Comparison of ENCODE assay signal across 17 cellular contexts in the genomic region with DNA sequence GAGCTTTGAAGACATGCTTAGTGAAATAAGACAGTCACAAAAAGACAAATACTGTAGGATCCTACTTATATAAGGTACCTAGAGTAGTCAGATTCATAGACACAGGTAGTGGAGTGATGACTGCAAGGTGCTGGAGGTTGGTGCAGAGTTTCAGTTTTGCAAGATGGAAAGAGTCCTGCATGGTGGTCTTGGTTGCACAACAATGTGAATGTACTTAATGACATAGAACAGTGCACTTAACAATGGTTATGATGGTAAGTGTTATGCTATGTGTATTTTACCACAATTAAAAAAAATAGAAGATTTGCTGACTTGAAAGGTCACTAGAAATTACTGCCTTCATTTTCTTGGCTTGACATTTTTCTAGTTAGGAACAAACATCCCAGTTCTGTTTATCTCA. TPM values are rescaled to one million over a fixed set of nuclear protein-coding genes. Genes with fewer than 3 reads are reported as not detected.
A peak's percentile ranks its signal among the peaks of the same experiment; 100 is the strongest.
DNase-seq lines count a peak whose midpoint lies in the region; ATAC-seq and TF ChIP-seq lines count a peak whose summit lies in the region.
"Had no signal": no experiment of that assay in that cellular context is flagged by ENCODE, and none has a peak within 500 bp of the region (broad histone marks: within the 10 kb centered on the region; RNA-seq: fewer than 3 reads in every experiment).

No MANE protein-coding gene starts in this region.

- peak; percentile 57 to 64 for ATAC-seq in natural killer cell treated with Interleukin-12 subunit alpha and Interleukin-12 subunit beta and Interleukin-15 and Interleukin-18, amount 100 ng/mL, for 72 hours
- ATAC-seq in natural killer cell (no peak), PC-3 (no peak), GM18858 (IDR thresholded peaks at IDR 0.05; ENCODE audit: unreplicated experiment) (no peak)
- ATAC-seq: lower lobe of right lung had no signal

- peak overlapping the region; percentile 4 for H3K4me3 Mint-ChIP-seq in natural killer cell treated with Interleukin-12 subunit alpha and Interleukin-12 subunit beta and Interleukin-15 and Interleukin-18, amount 100 ng/mL, for 72 hours
- no peak overlapping the region for H3K4me3 Mint-ChIP-seq in natural killer cell

- TF ChIP-seq CTCF in natural killer cell (IDR thresholded peaks at IDR 0.05) (no peak), PC-3 (conservative IDR thresholded peaks at IDR 0.05; ENCODE audit: low read depth, low read length) (no peak), hepatocyte (IDR thresholded peaks at IDR 0.05; ENCODE audit: poor library complexity) (no peak)

- no peak overlapping the region for H2AFZ ChIP-seq in PC-3 (ENCODE audit: low read length)
- H2AFZ ChIP-seq in hepatocyte: no peak overlapping the region

- H3K9me2 ChIP-seq in PC-3 (replicated peaks; ENCODE audit: low read length) (no peaks in the 10 kb centered on the region), hepatocyte (replicated peaks; ENCODE audit: insufficient read depth) (no peaks in the 10 kb centered on the region)

- peaks cover 26% of the 10 kb centered on the region for H3K4me1 ChIP-seq in PC-3 (ENCODE audit: insufficient read depth, low read length)
- peaks cover 41% of the 10 kb centered on the region for H3K4me1 ChIP-seq in hepatocyte (ENCODE audit: insufficient read depth)
- H3K4me1 ChIP-seq: SJSA1 had no signal

- POLR2A ChIA-PET in PC-3 (lab: Charles Lee; ENCODE audit: unreplicated experiment): interaction anchor here (0.6 kb wide), 1 partner anchor 114 kb away, joined by 3 read pairs; no protein-coding TSS in a partner anchor

- no peaks in the 10 kb centered on the region for H3K36me3 ChIP-seq in PC-3 (ENCODE audit: low read depth, low read length)
- no peaks in the 10 kb centered on the region for H3K36me3 ChIP-seq in hepatocyte (replicated peaks; ENCODE audit: insufficient read depth, low read depth)
- H3K36me3 ChIP-seq: HAP-1, lower lobe of right lung, neutrophil, sigmoid colon, SJSA1 had no signal

- H3K27ac ChIP-seq in PC-3 (ENCODE audit: low read length) (no peak overlapping the region), hepatocyte (peak overlapping the region; percentile 43)
- H3K27ac ChIP-seq: lower lobe of right lung, SJSA1 had no signal

- H3K9me3 ChIP-seq in PC-3 (ENCODE audit: low read length) (no peaks in the 10 kb centered on the region), hepatocyte (ENCODE audit: low read depth) (no peaks in the 10 kb centered on the region)
- H3K9me3 ChIP-seq: HAP-1, lower lobe of right lung, neutrophil, sigmoid colon, SJSA1 had no signal

- peak overlapping the region; percentile 55 to 75 for H3K27ac Mint-ChIP-seq in natural killer cell treated with Interleukin-12 subunit alpha and Interleukin-12 subunit beta and Interleukin-15 and Interleukin-18, amount 100 ng/mL, for 72 hours
- H3K27ac Mint-ChIP-seq in natural killer cell: peak overlapping the region in 1 of 2 donors; percentile 43

- H3K4me2 ChIP-seq in PC-3 (ENCODE audit: low read length) (peak overlapping the region; percentile 64), hepatocyte (peak overlapping the region; percentile 55)

- H3K4me3 ChIP-seq in PC-3 (ENCODE audit: low read length): no peak overlapping the region
- H3K4me3 ChIP-seq in hepatocyte: no peak overlapping the region
- H3K4me3 ChIP-seq: HAP-1, lower lobe of right lung, sigmoid colon, SJSA1 had no signal

- intact Hi-C loops in natural killer cell (cut with micrococcal nuclease): no loop called here
- intact Hi-C loops in PC-3 (cut with micrococcal nuclease): no loop called here

- H4K20me1 ChIP-seq in PC-3 (ENCODE audit: low read length): peaks cover 8% of the 10 kb centered on the region
- H4K20me1 ChIP-seq in hepatocyte (ENCODE audit: insufficient read depth, poor library complexity, severe bottlenecking): peaks cover 24% of the 10 kb centered on the region

- no peaks in the 10 kb centered on the region for H3K36me3 Mint-ChIP-seq in natural killer cell treated with Interleukin-12 subunit alpha and Interleukin-12 subunit beta and Interleukin-15 and Interleukin-18, amount 100 ng/mL, for 72 hours
- H3K36me3 Mint-ChIP-seq in natural killer cell: no peaks in the 10 kb centered on the region

- CTCF ChIA-PET in PC-3 (lab: Charles Lee): no interaction called here

- H3K27me3 ChIP-seq in PC-3 (ENCODE audit: low read length) (no peaks in the 10 kb centered on the region), hepatocyte (no peaks in the 10 kb centered on the region)
- H3K27me3 ChIP-seq: neutrophil, sigmoid colon, SJSA1 had no signal

- no peaks in the 10 kb centered on the region for H3F3A ChIP-seq in PC-3 (ENCODE audit: low read length, unreplicated experiment)

- H3K9ac ChIP-seq in PC-3 (ENCODE audit: low read length): no peak overlapping the region

- H3K9me3 Mint-ChIP-seq in natural killer cell treated with Interleukin-12 subunit alpha and Interleukin-12 subunit beta and Interleukin-15 and Interleukin-18, amount 100 ng/mL, for 72 hours: no peaks in the 10 kb centered on the region
- H3K9me3 Mint-ChIP-seq in natural killer cell: no peaks in the 10 kb centered on the region

- H3K79me2 ChIP-seq in PC-3 (ENCODE audit: low read length) (peaks cover 84% of the 10 kb centered on the region), hepatocyte (peaks cover 98% of the 10 kb centered on the region)

- H3K4me1 Mint-ChIP-seq in natural killer cell treated with Interleukin-12 subunit alpha and Interleukin-12 subunit beta and Interleukin-15 and Interleukin-18, amount 100 ng/mL, for 72 hours (ENCODE audit: low read depth in 2 of 2): peaks cover 62 to 83% of the 10 kb centered on the region in 2 donors
- H3K4me1 Mint-ChIP-seq in natural killer cell: peaks cover 68 to 71% of the 10 kb centered on the region in 2 donors

- no peaks in the 10 kb centered on the region for H3K27me3 Mint-ChIP-seq in natural killer cell treated with Interleukin-12 subunit alpha and Interleukin-12 subunit beta and Interleukin-15 and Interleukin-18, amount 100 ng/mL, for 72 hours
- H3K27me3 Mint-ChIP-seq in natural killer cell (ENCODE audit: low read depth in 2 of 2): no peaks in the 10 kb centered on the region

- DNase-seq in natural killer cell treated with Interleukin-12 subunit alpha and Interleukin-12 subunit beta and Interleukin-15 and Interleukin-18, amount 100 ng/mL, for 72 hours (ENCODE audit: low spot score): no peak
- DNase-seq in natural killer cell (no peak), PC-3 (no peak), hepatocyte (ENCODE audit: low spot score) (no peak), GM19240 (ENCODE audit: insufficient read length, low spot score) (no peak), AML-193 (lab: John Stamatoyannopoulos, UW) (no peak), RKO (ENCODE audit: low spot score) (no peak)
- DNase-seq: activated CD4-positive, alpha-beta T cell treated with anti-CD3 and anti-CD28 coated beads, Interleukin-2, amount 50 U/mL, for 48 hours; effector CD8-positive, alpha-beta T cell; lower lobe of right lung; NCI-H1092 treated with DMSO at 0.1 percent for 48 hours; sigmoid colon; stimulated activated CD4-positive, alpha-beta T cell treated with anti-CD3 and anti-CD28 coated beads, Interleukin-4, amount 100 ng/mL, for 24 hours had no signal

- BruUV-seq in PC-3 (replicated peaks; lab: Mats Ljungman, UMichigan): no TSS peak

RNA-seq across cellular contexts. Expression of gene CERS6, which starts 9.5 kb away (rescaled TPM):
- total RNA-seq in natural killer cell treated with Interleukin-12 subunit alpha and Interleukin-12 subunit beta and Interleukin-15 and Interleukin-18, amount 100 ng/mL, for 72 hours: 10 to 100 TPM; 17.8 to 19.5 TPM
- total RNA-seq in natural killer cell (10 to 100 TPM in 2 of 3 donors, 1 to 10 TPM in 1; 9.1 to 13.5 (median 11.8) TPM), PC-3 (2014; rRNA removed) (24.2 and 25.9 TPM in 2 replicates), hepatocyte (97.9 and 99.1 TPM in 2 replicates)
- 32.7 and 40.9 TPM in 2 replicates for polyA plus RNA-seq in hepatocyte

Comparison
In these comparisons a context has a peak if more than half of its experiments do, and no peak if none do; other contexts are left out.
1. ATAC-seq: peak in natural killer cell treated with Interleukin-12 subunit alpha and Interleukin-12 subunit beta and Interleukin-15 and Interleukin-18, amount 100 ng/mL, for 72 hours (2 of 2); none in natural killer cell (0 of 3), PC-3 (single experiment) and GM18858 (single experiment).